20 cellular contexts compared by ENCODE assay signal in genomic region chr17:77744268-77744988, GRCh38.
DNase-seq lines count a peak whose midpoint lies in the region; ATAC-seq, FAIRE-seq and TF ChIP-seq lines count a peak whose summit lies in the region.
"Had no signal": no experiment of that assay in that cellular context is flagged by ENCODE, and none has a peak within 500 bp of the region (broad histone marks: within the 10 kb centered on the region; RNA-seq: fewer than 3 reads in every experiment).

No MANE protein-coding gene starts in this region.

- TF ChIP-seq CTCF in H1 (IDR thresholded peaks at IDR 0.05; ENCODE audit: control extremely low read depth in 1 of 3, insufficient read depth in 1 of 3, low read depth in 1 of 3, low read length in 3 of 3) = no peak
- no peak for TF ChIP-seq CTCF in sigmoid colon (IDR thresholded peaks at IDR 0.05)
- no peak for TF ChIP-seq CTCF in HFFc6 (IDR thresholded peaks at IDR 0.05)

- H3K79me1 ChIP-seq in H1 (ENCODE audit: low read depth, low read length) (no peaks in the 10 kb centered on the region), trophoblast cell (ENCODE audit: low read length) (no peaks in the 10 kb centered on the region)

- H2AFZ ChIP-seq in H1 (ENCODE audit: low read length) (no peak overlapping the region), trophoblast cell (ENCODE audit: insufficient read depth, low read length, poor library complexity) (no peak overlapping the region)

- TF ChIP-seq POLR2A in H1 (IDR thresholded peaks at IDR 0.05; ENCODE audit: control extremely low read depth in 1 of 2, low read depth in 2 of 2, low read length in 2 of 2) (no peak), sigmoid colon (IDR thresholded peaks at IDR 0.05) (no peak)

- DNase-seq in H1 (ENCODE audit: low read depth in 1 of 2, low spot score in 2 of 2) = no peak
- peak; percentile 76 for DNase-seq in left ventricle myocardium superior
- peak; percentile 68 for DNase-seq in sigmoid colon
- no peak for DNase-seq in HFFc6
- no peak for DNase-seq in putamen (ENCODE audit: low spot score)
- DNase-seq in trophoblast cell = no peak
- DNase-seq in activated T-helper 1 cell treated with anti-CD3 and anti-CD28 coated beads, Interleukin-12 subunit alpha, Interleukin-12 subunit beta, Interleukin-2, Interleukin-4 antibody, amounts not matched to agents 30 ng/mL and 10 ng/mL and 1 ng/mL, durations not matched to agents 14 hours and 24 hours and 36 hours (ENCODE audit: low spot score) = no peak
- DNase-seq: 8988T, COR-L47, DMS153, KG1, NCI-H1092 treated with DMSO at 0.1 percent for 48 hours, NCI-H1694 treated with DMSO at 0.1 percent for 48 hours, NCI-H774, SHP77 treated with DMSO at 0.1 percent for 48 hours had no signal

- peak overlapping the region; percentile 82; the same call in 1 of the 2 replicates for H2BK15ac ChIP-seq in H1 (ENCODE audit: low read length)

- H4K91ac ChIP-seq in H1 (replicated peaks; ENCODE audit: insufficient read length, low read length) = peak overlapping the region; percentile 30
- H4K91ac ChIP-seq in trophoblast cell (ENCODE audit: low read depth, low read length) = no peak overlapping the region

- ATAC-seq in left ventricle myocardium superior = peak; percentile 84
- ATAC-seq: HCT116, Panc1 had no signal

- H3K4me3 ChIP-seq in BLaER1 = no peak overlapping the region
- no peak overlapping the region for H3K4me3 ChIP-seq in H1 (ENCODE audit: extremely low read depth in 1 of 4, insufficient read depth in 2 of 4, low read depth in 3 of 4, low read length in 4 of 4)
- no peak overlapping the region for H3K4me3 ChIP-seq in sigmoid colon
- H3K4me3 ChIP-seq in trophoblast cell (ENCODE audit: low read depth, low read length) = no peak overlapping the region

- intact Hi-C loops in left ventricle myocardium superior (cut with micrococcal nuclease) (no loop called here), sigmoid colon (cut with DNase I) (no loop called here)
- intact Hi-C loops in activated T-helper 1 cell treated with anti-CD3 and anti-CD28 coated beads, Interleukin-12 subunit alpha, Interleukin-12 subunit beta, Interleukin-2, Interleukin-4 antibody, amounts not matched to agents 30 ng/mL and 10 ng/mL and 1 ng/mL, durations not matched to agents 14 hours and 24 hours and 36 hours (cut with micrococcal nuclease) = loop anchor here (5.0 kb wide), 1 partner anchor 202 kb away; no protein-coding TSS in a partner anchor

- no peak overlapping the region; the same call in 1 of the 2 replicates for H2BK12ac ChIP-seq in H1 (ENCODE audit: low read depth, low read length)
- no peak overlapping the region for H2BK12ac ChIP-seq in trophoblast cell (ENCODE audit: low read length)

- H2BK20ac ChIP-seq in H1 (ENCODE audit: low read length) = 0 out of 2 replicates have a peak overlapping the region, but pooled peaks have one; percentile 24

- H3K27ac Mint-ChIP-seq in HFFc6 = no peak overlapping the region
- no peak overlapping the region for H3K27ac Mint-ChIP-seq in activated T-helper 1 cell treated with anti-CD3 and anti-CD28 coated beads, Interleukin-12 subunit alpha, Interleukin-12 subunit beta, Interleukin-2, Interleukin-4 antibody, amounts not matched to agents 30 ng/mL and 10 ng/mL and 1 ng/mL, durations not matched to agents 14 hours and 24 hours and 36 hours
- H3K27ac Mint-ChIP-seq: CD14-positive monocyte had no signal

- H3K18ac ChIP-seq in H1 (ENCODE audit: extremely low read depth, low read length) = no peak overlapping the region
- H3K18ac ChIP-seq in trophoblast cell (ENCODE audit: low read length) = no peak overlapping the region

- no peak overlapping the region for H3K4me3 Mint-ChIP-seq in HFFc6
- H3K4me3 Mint-ChIP-seq in activated T-helper 1 cell treated with anti-CD3 and anti-CD28 coated beads, Interleukin-12 subunit alpha, Interleukin-12 subunit beta, Interleukin-2, Interleukin-4 antibody, amounts not matched to agents 30 ng/mL and 10 ng/mL and 1 ng/mL, durations not matched to agents 14 hours and 24 hours and 36 hours = no peak overlapping the region
- H3K4me3 Mint-ChIP-seq: CD14-positive monocyte had no signal

- H3K56ac ChIP-seq in H1 (replicated peaks; ENCODE audit: insufficient read length, low read depth, low read length) = no peak overlapping the region

- H3K23ac ChIP-seq in H1 (ENCODE audit: insufficient read length) (no peak overlapping the region), trophoblast cell (ENCODE audit: low read length) (no peak overlapping the region)

- no peaks in the 10 kb centered on the region for H3K4me1 Mint-ChIP-seq in HFFc6 (ENCODE audit: low read depth)
- no peaks in the 10 kb centered on the region for H3K4me1 Mint-ChIP-seq in activated T-helper 1 cell treated with anti-CD3 and anti-CD28 coated beads, Interleukin-12 subunit alpha, Interleukin-12 subunit beta, Interleukin-2, Interleukin-4 antibody, amounts not matched to agents 30 ng/mL and 10 ng/mL and 1 ng/mL, durations not matched to agents 14 hours and 24 hours and 36 hours (ENCODE audit: low read depth)
- H3K4me1 Mint-ChIP-seq: CD14-positive monocyte had no signal

- H3K4me1 ChIP-seq in BLaER1 (peaks cover 25% of the 10 kb centered on the region), H1 (replicated peaks in 1 of 4; ENCODE audit: control insufficient read depth in 3 of 4, insufficient read depth in 4 of 4, low read length in 3 of 4) (peaks cover 0 to 26% (median 5%) of the 10 kb centered on the region in 4 experiments; a peak in 4 of 7 replicates), sigmoid colon (peaks cover 0 to under 1% (median 0%) of the 10 kb centered on the region in 4 donors), trophoblast cell (ENCODE audit: control insufficient read depth in 1 of 2, insufficient read depth in 2 of 2, low read length in 2 of 2) (no peaks in the 10 kb centered on the region)

- peaks cover 31% of the 10 kb centered on the region for H3K27me3 Mint-ChIP-seq in HFFc6 (ENCODE audit: insufficient read depth)
- peaks cover 4% of the 10 kb centered on the region for H3K27me3 Mint-ChIP-seq in activated T-helper 1 cell treated with anti-CD3 and anti-CD28 coated beads, Interleukin-12 subunit alpha, Interleukin-12 subunit beta, Interleukin-2, Interleukin-4 antibody, amounts not matched to agents 30 ng/mL and 10 ng/mL and 1 ng/mL, durations not matched to agents 14 hours and 24 hours and 36 hours (ENCODE audit: insufficient read depth)

- H3K9ac ChIP-seq in BLaER1 (no peak overlapping the region; the same call in 1 of the 2 replicates), H1 (replicated peaks in 1 of 4; ENCODE audit: extremely low read depth in 1 of 4, low read depth in 3 of 4, low read length in 3 of 4) (no peak overlapping the region), trophoblast cell (ENCODE audit: low read length) (no peak overlapping the region)

- TF ChIP-seq RAD21 in H1 (IDR thresholded peaks at IDR 0.05 in 1 of 2, conservative IDR thresholded peaks at IDR 0.05 in 1 of 2; ENCODE audit: low read depth in 2 of 2, low read length in 2 of 2) = no peak

- no peak overlapping the region for H4K12ac ChIP-seq in trophoblast cell (ENCODE audit: low read depth, low read length)

- H3K36me3 Mint-ChIP-seq in HFFc6 (ENCODE audit: low read depth) = no peaks in the 10 kb centered on the region; the same call in 1 of the 2 replicates
- H3K36me3 Mint-ChIP-seq in activated T-helper 1 cell treated with anti-CD3 and anti-CD28 coated beads, Interleukin-12 subunit alpha, Interleukin-12 subunit beta, Interleukin-2, Interleukin-4 antibody, amounts not matched to agents 30 ng/mL and 10 ng/mL and 1 ng/mL, durations not matched to agents 14 hours and 24 hours and 36 hours (ENCODE audit: low read depth) = no peaks in the 10 kb centered on the region
- H3K36me3 Mint-ChIP-seq: CD14-positive monocyte had no signal

- H4K8ac ChIP-seq in H1 (ENCODE audit: extremely low read depth, insufficient read depth, low read length) = no peak overlapping the region; the same call in 1 of the 2 replicates
- H4K8ac ChIP-seq in trophoblast cell (ENCODE audit: low read depth, low read length) = no peak overlapping the region

- no peak for FAIRE-seq in H1 (lab: Jason Lieb, UNC)
- FAIRE-seq: GM18507 had no signal

- H2AK5ac ChIP-seq in H1 (ENCODE audit: low read depth, low read length) (no peak overlapping the region), trophoblast cell (ENCODE audit: low read length) (no peak overlapping the region)

- H4K20me1 ChIP-seq in BLaER1 = no peaks in the 10 kb centered on the region
- H4K20me1 ChIP-seq in H1 (replicated peaks in 1 of 2; ENCODE audit: control insufficient read depth in 1 of 2, insufficient read depth in 2 of 2, low read length in 2 of 2) = no peaks in the 10 kb centered on the region

- no peak for TF ChIP-seq EP300 in H1 (IDR thresholded peaks at IDR 0.05; ENCODE audit: borderline replicate concordance in 1 of 2, low read depth in 2 of 2, low read length in 2 of 2)
- TF ChIP-seq EP300 in sigmoid colon (IDR thresholded peaks at IDR 0.05) = no peak

- H3K36me3 ChIP-seq in BLaER1 = no peaks in the 10 kb centered on the region
- H3K36me3 ChIP-seq in H1 (ENCODE audit: control insufficient read depth in 2 of 4, insufficient read depth in 4 of 4, low read length in 3 of 4) = no peaks in the 10 kb centered on the region
- H3K36me3 ChIP-seq in sigmoid colon = no peaks in the 10 kb centered on the region
- no peaks in the 10 kb centered on the region for H3K36me3 ChIP-seq in trophoblast cell (ENCODE audit: control insufficient read depth in 1 of 2, insufficient read depth in 2 of 2, low read length in 2 of 2)

- H2BK120ac ChIP-seq in H1 (replicated peaks; ENCODE audit: low read depth, low read length) (no peak overlapping the region), trophoblast cell (ENCODE audit: insufficient read depth, low read length, poor library complexity) (no peak overlapping the region)

- CTCF ChIA-PET in H1 (lab: Charles Lee; ENCODE audit: partially characterized antibody) = interaction anchor here (1.1 to 1.5 kb wide), 2 partner anchors 108 to 134 kb away, joined by 3 read pairs; no protein-coding TSS in a partner anchor

- no peaks in the 10 kb centered on the region for H3K79me2 ChIP-seq in H1 (ENCODE audit: control insufficient read depth in 1 of 2, insufficient read depth in 2 of 2, low read length in 2 of 2)
- no peaks in the 10 kb centered on the region for H3K79me2 ChIP-seq in trophoblast cell (ENCODE audit: control insufficient read depth, insufficient read depth, low read length, poor library complexity)

- H3K23me2 ChIP-seq in H1 (ENCODE audit: low read depth, low read length) = no peaks in the 10 kb centered on the region

- H4K5ac ChIP-seq in H1 (ENCODE audit: insufficient read length, low read depth, low read length) = no peak overlapping the region

- 85% methylated on average over 15 of the region's 15 CpGs; no CpG with 5 or more reads in 1 of the 2 experiments for whole genome bisulfite sequencing in H1 (ENCODE audit: extremely low coverage in 1 of 2, insufficient coverage in 1 of 2, insufficient read length in 1 of 2, insufficient replicate concordance in 2 of 2, low coverage in 1 of 2, low lambda C conversion rate in 2 of 2, missing lambda C conversion rate in 1 of 2), 2 experiments
- WGBS in sigmoid colon, 2 donors = 84 to 90% methylated on average over 15 of the region's 15 CpGs
- no CpG with 5 or more reads among the region's 15 CpGs for WGBS in trophoblast cell (ENCODE audit: extremely low coverage, insufficient coverage, insufficient read length)

- POLR2A ChIA-PET in H1 (lab: Charles Lee; ENCODE audit: partially characterized antibody) = no interaction called here

- H3K9me3 Mint-ChIP-seq in HFFc6 = peaks cover 7% of the 10 kb centered on the region
- no peaks in the 10 kb centered on the region for H3K9me3 Mint-ChIP-seq in activated T-helper 1 cell treated with anti-CD3 and anti-CD28 coated beads, Interleukin-12 subunit alpha, Interleukin-12 subunit beta, Interleukin-2, Interleukin-4 antibody, amounts not matched to agents 30 ng/mL and 10 ng/mL and 1 ng/mL, durations not matched to agents 14 hours and 24 hours and 36 hours

- H3K27ac ChIP-seq in BLaER1 = peak overlapping the region; percentile 32; the same call in 1 of the 2 replicates
- no peak overlapping the region for H3K27ac ChIP-seq in H1 (ENCODE audit: low read depth, low read length)
- no peak overlapping the region for H3K27ac ChIP-seq in sigmoid colon
- H3K27ac ChIP-seq in trophoblast cell (ENCODE audit: low read depth, low read length) = no peak overlapping the region

- H3K14ac ChIP-seq in H1 (ENCODE audit: insufficient read length) (peak overlapping the region; percentile 67), trophoblast cell (ENCODE audit: low read length) (no peak overlapping the region)

- H3K4me2 ChIP-seq in BLaER1 = peak overlapping the region; percentile 62
- H3K4me2 ChIP-seq in H1 (ENCODE audit: insufficient read depth in 1 of 2, low read depth in 2 of 2, low read length in 2 of 2) = no peak overlapping the region
- no peak overlapping the region for H3K4me2 ChIP-seq in trophoblast cell (ENCODE audit: low read length)

- H3K9me3 ChIP-seq in BLaER1 = peaks cover 33% of the 10 kb centered on the region
- peaks cover 0 to 6% of the 10 kb centered on the region in 2 experiments; a peak in 1 of 4 replicates for H3K9me3 ChIP-seq in H1 (ENCODE audit: insufficient read depth in 2 of 2, low read depth in 1 of 2, low read length in 1 of 2)
- no peaks in the 10 kb centered on the region for H3K9me3 ChIP-seq in sigmoid colon
- H3K9me3 ChIP-seq in trophoblast cell (ENCODE audit: insufficient read depth, low read depth, low read length) = peaks cover 4% of the 10 kb centered on the region

- H3K4ac ChIP-seq in H1 (replicated peaks; ENCODE audit: insufficient read length, low read depth, low read length) (no peak overlapping the region), trophoblast cell (ENCODE audit: low read depth, low read length) (no peak overlapping the region)

- H3K27me3 ChIP-seq in BLaER1 (no peaks in the 10 kb centered on the region), H1 (replicated peaks in 1 of 4; ENCODE audit: control insufficient read depth in 3 of 4, extremely low read depth in 1 of 4, insufficient read depth in 3 of 4, low read length in 3 of 4) (peaks cover 0 to 10% (median 0%) of the 10 kb centered on the region in 4 experiments; a peak in 4 of 7 replicates), sigmoid colon (no peaks in the 10 kb centered on the region), trophoblast cell (ENCODE audit: insufficient read depth, low read length) (no peaks in the 10 kb centered on the region)

- no peak overlapping the region for H2BK5ac ChIP-seq in H1 (ENCODE audit: low read depth, low read length)
- H2BK5ac ChIP-seq in trophoblast cell (ENCODE audit: low read depth, low read length, poor library complexity) = no peak overlapping the region

Comparison
In these comparisons a context has a peak if more than half of its experiments do, and no peak if none do; other contexts are left out.
1. DNase-seq: peak in left ventricle myocardium superior (single experiment) and sigmoid colon (single experiment); none in H1 (0 of 2), HFFc6 (single experiment), putamen (single experiment), trophoblast cell (0 of 2) and activated T-helper 1 cell treated with anti-CD3 and anti-CD28 coated beads, Interleukin-12 subunit alpha, Interleukin-12 subunit beta, Interleukin-2, Interleukin-4 antibody, amounts not matched to agents 30 ng/mL and 10 ng/mL and 1 ng/mL, durations not matched to agents 14 hours and 24 hours and 36 hours (single experiment).